ENCODE assay signal across 11 cellular contexts in the genomic region with DNA sequence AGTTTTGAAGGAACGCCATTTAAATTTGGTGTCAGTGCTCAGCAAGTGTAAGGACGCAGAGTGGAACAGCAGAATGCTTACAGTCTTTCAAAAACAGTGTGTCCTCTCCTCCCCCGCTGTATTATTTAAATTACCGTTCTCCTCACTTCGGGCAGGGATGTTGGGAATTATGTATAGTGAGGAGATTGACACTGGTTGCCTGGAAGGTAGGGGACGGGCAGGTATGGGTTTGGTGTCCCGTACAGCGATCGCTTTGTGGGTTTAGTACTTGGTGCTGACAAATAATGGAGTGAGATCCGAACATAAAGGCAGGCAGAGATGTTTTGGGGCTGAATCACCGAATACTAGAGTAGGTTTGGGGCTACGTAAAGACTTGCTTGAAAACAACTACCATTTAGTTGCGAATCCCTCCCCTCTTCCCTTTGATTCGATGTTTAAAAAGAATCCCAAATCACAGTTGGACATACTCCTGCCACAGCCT. TPM values are rescaled to one million over a fixed set of nuclear protein-coding genes. Genes with fewer than 3 reads are reported as not detected.
A peak's percentile ranks its signal among the peaks of the same experiment; 100 is the strongest.
DNase-seq lines count a peak whose midpoint lies in the region; ATAC-seq and TF ChIP-seq lines count a peak whose summit lies in the region.
"Had no signal": no experiment of that assay in that cellular context is flagged by ENCODE, and none has a peak within 500 bp of the region (broad histone marks: within the 10 kb centered on the region; RNA-seq: fewer than 3 reads in every experiment).

No MANE protein-coding gene starts in this region.

- H3K27me3 Mint-ChIP-seq in endodermal cell (ENCODE audit: insufficient read depth) (peaks cover 88% of the 10 kb centered on the region), neural progenitor cell (ENCODE audit: insufficient read depth, low read depth) (peaks cover 47% of the 10 kb centered on the region)

- H3K27ac ChIP-seq in endodermal cell (ENCODE audit: low read depth, low read length) (no peak overlapping the region), neural progenitor cell (no peak overlapping the region)
- H3K27ac ChIP-seq: neutrophil had no signal

- H3K36me3 Mint-ChIP-seq in endodermal cell (ENCODE audit: low read depth) = no peaks in the 10 kb centered on the region
- H3K36me3 Mint-ChIP-seq in neural progenitor cell = peaks cover under 1% of the 10 kb centered on the region

- TF ChIP-seq CTCF in endodermal cell (conservative IDR thresholded peaks at IDR 0.05) (no peak), neural progenitor cell (IDR thresholded peaks at IDR 0.05) (no peak)

- H3K4me3 Mint-ChIP-seq in endodermal cell = peak overlapping the region; percentile 63
- H3K4me3 Mint-ChIP-seq in neural progenitor cell = peak overlapping the region; percentile 88

- WGBS in endodermal cell (ENCODE audit: insufficient coverage in 1 of 2, insufficient read length in 1 of 2), 2 experiments = 18 to 34% methylated on average over 7 to 14 of the region's 14 CpGs

- peaks cover 47% of the 10 kb centered on the region for H4K20me1 ChIP-seq in neural progenitor cell (ENCODE audit: low read depth)

- DNase-seq in DMS114 treated with DMSO at 0.1 percent for 48 hours (lab: John Stamatoyannopoulos, UW; ENCODE audit: unreplicated experiment) (peak; percentile 11), endodermal cell (peak; percentile 58), neural progenitor cell (ENCODE audit: low spot score) (no peak)
- DNase-seq in Jurkat, Clone E6-1 (ENCODE audit: low read depth, low spot score) = no peak
- DNase-seq in stimulated activated CD4-positive, alpha-beta T cell treated with anti-CD3 and anti-CD28 coated beads, Interleukin-1b, Interleukin-23, amount 100 ng/mL, for 48 hours = no peak
- DNase-seq: central memory CD4-positive, alpha-beta T cell; foreskin melanocyte had no signal

- no peak for ATAC-seq in GM21576 (IDR thresholded peaks at IDR 0.05; ENCODE audit: unreplicated experiment)
- no peak for ATAC-seq in HG03139 (IDR thresholded peaks at IDR 0.05; ENCODE audit: unreplicated experiment)
- ATAC-seq: Right ventricle myocardium inferior had no signal

- no peaks in the 10 kb centered on the region for H3K36me3 ChIP-seq in endodermal cell (ENCODE audit: control insufficient read depth, insufficient read depth, low read length)
- no peaks in the 10 kb centered on the region for H3K36me3 ChIP-seq in neural progenitor cell
- H3K36me3 ChIP-seq: neutrophil had no signal

- H3K4me2 ChIP-seq in neural progenitor cell = peak overlapping the region; percentile 88

- no peaks in the 10 kb centered on the region for H3K79me2 ChIP-seq in neural progenitor cell (ENCODE audit: low read depth)

- no peaks in the 10 kb centered on the region for H3K4me1 ChIP-seq in endodermal cell (ENCODE audit: control insufficient read depth, insufficient read depth, low read length)
- H3K4me1 ChIP-seq in neural progenitor cell = no peaks in the 10 kb centered on the region

- H3K9me3 ChIP-seq in endodermal cell (ENCODE audit: control insufficient read depth, low read length) (no peaks in the 10 kb centered on the region), neural progenitor cell (ENCODE audit: low read depth) (no peaks in the 10 kb centered on the region)
- H3K9me3 ChIP-seq: neutrophil had no signal

- H3K27me3 ChIP-seq in endodermal cell (ENCODE audit: control insufficient read depth, insufficient read depth, low read length, poor library complexity, severe bottlenecking) (peaks cover 83% of the 10 kb centered on the region), neural progenitor cell (peaks cover 99% of the 10 kb centered on the region)

- H3K9me3 Mint-ChIP-seq in endodermal cell (peaks cover 13% of the 10 kb centered on the region), neural progenitor cell (peaks cover 5% of the 10 kb centered on the region)

- H3K4me1 Mint-ChIP-seq in endodermal cell (peaks cover 15% of the 10 kb centered on the region), neural progenitor cell (peaks cover 31% of the 10 kb centered on the region)

- peak overlapping the region; percentile 55 for H3K4me3 ChIP-seq in Jurkat, Clone E6-1 (ENCODE audit: low read length)
- peak overlapping the region; percentile 73 for H3K4me3 ChIP-seq in endodermal cell (ENCODE audit: low read length)
- H3K4me3 ChIP-seq in neural progenitor cell = peak overlapping the region; percentile 68

- peaks cover 39% of the 10 kb centered on the region for H3F3A ChIP-seq in neural progenitor cell (ENCODE audit: low read depth)

- H3K27ac Mint-ChIP-seq in endodermal cell = no peak overlapping the region
- H3K27ac Mint-ChIP-seq in neural progenitor cell = no peak overlapping the region

- no peak overlapping the region for H2AFZ ChIP-seq in neural progenitor cell (replicated peaks)

- no peak overlapping the region for H3K9ac ChIP-seq in endodermal cell (ENCODE audit: extremely low read depth, low read length, poor library complexity, severe bottlenecking)
- H3K9ac ChIP-seq in neural progenitor cell = no peak overlapping the region

RNA-seq across cellular contexts. Expression of a gene that starts 2.1 kb away (rescaled TPM):
- polyA plus RNA-seq in Jurkat, Clone E6-1 (2012; ENCODE audit: insufficient read depth, insufficient read length) = 1.2 TPM
- 1 to 10 TPM in 1 of 2 donors, under 1 TPM in 1; 0.11 to 1.5 TPM for total RNA-seq in endodermal cell
- polyA plus RNA-seq in endodermal cell (2013, experiment 1 of 2) = 2.2 TPM
- polyA plus RNA-seq in endodermal cell (2013, experiment 2 of 2) = 2.1 TPM
- total RNA-seq in neural progenitor cell (ENCODE audit: low replicate concordance) = 0.40 TPM in 1 of 2 replicates, not detected in the other
- total RNA-seq: Right ventricle myocardium inferior had no signal

Comparison
In these comparisons a context has a peak if more than half of its experiments do, and no peak if none do; other contexts are left out.
1. DNase-seq: peak in DMS114 treated with DMSO at 0.1 percent for 48 hours (single experiment) and endodermal cell (single experiment); none in Jurkat, Clone E6-1 (single experiment), neural progenitor cell (single experiment) and stimulated activated CD4-positive, alpha-beta T cell treated with anti-CD3 and anti-CD28 coated beads, Interleukin-1b, Interleukin-23, amount 100 ng/mL, for 48 hours (single experiment).
2. Peak in every context shown above with its lines, with median percentiles within 50 percentile points of each other: H3K4me3 ChIP-seq.